8 cellular contexts compared by ENCODE assay signal in the genomic region with DNA sequence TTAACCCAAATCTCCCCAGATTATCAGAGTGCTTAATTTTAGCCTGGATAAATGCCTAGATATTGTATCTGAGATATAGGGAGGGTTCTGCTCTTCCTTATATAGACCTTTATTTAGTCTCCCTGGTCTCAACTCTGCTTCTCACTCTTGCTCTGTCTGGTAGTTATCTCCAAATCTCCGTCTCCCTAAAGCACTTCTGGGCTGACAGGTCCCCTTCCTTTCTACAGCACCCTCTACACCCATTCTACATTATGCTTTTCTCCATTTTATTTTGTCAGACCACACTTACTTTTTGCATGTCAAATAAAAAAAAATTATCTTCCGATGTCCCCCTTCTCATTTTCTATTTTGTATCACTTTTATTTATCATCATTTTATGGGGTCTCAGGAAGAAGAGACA. TPM values are rescaled to one million over a fixed set of nuclear protein-coding genes. Genes with fewer than 3 reads are reported as not detected.
DNase-seq lines count a peak whose midpoint lies in the region; ATAC-seq and TF ChIP-seq lines count a peak whose summit lies in the region.

No MANE protein-coding gene starts in this region.

- TF ChIP-seq CTCF in heart left ventricle (IDR thresholded peaks at IDR 0.05), result no peak
- no peak for TF ChIP-seq CTCF in WERI-Rb-1 (IDR thresholded peaks at IDR 0.05; ENCODE audit: low read depth, low read length)
- no peak for TF ChIP-seq CTCF in left lung (IDR thresholded peaks at IDR 0.05)
- no peak for TF ChIP-seq CTCF in transverse colon (IDR thresholded peaks at IDR 0.05)

- H3K36me3 ChIP-seq in heart left ventricle, result no peaks in the 10 kb centered on the region
- peaks cover 8% of the 10 kb centered on the region for H3K36me3 ChIP-seq in WERI-Rb-1
- no peaks in the 10 kb centered on the region for H3K36me3 ChIP-seq in left lung
- H3K36me3 ChIP-seq in transverse colon, result no peaks in the 10 kb centered on the region

- H3K27ac ChIP-seq in heart left ventricle, result peak overlapping the region in 11 of 12 donors; percentile 88 to 99 (median 98)
- H3K27ac ChIP-seq in WERI-Rb-1, result no peak overlapping the region
- peak overlapping the region; percentile 96 to 98 for H3K27ac ChIP-seq in left lung
- peak overlapping the region in 3 of 4 donors; percentile 95 to 98 (median 95) for H3K27ac ChIP-seq in transverse colon

- H3K4me3 ChIP-seq in heart left ventricle, result peak overlapping the region in 10 of 12 donors; percentile 3 to 97 (median 86)
- H3K4me3 ChIP-seq in WERI-Rb-1 (ENCODE audit: low read depth, low read length), result peak overlapping the region; percentile 83; the same call in 1 of the 2 replicates
- no peak overlapping the region for H3K4me3 ChIP-seq in left lung
- H3K4me3 ChIP-seq in transverse colon, result peak overlapping the region in 2 of 4 donors; percentile 80 to 95

- H3K9me3 ChIP-seq in heart left ventricle (no peaks in the 10 kb centered on the region), WERI-Rb-1 (ENCODE audit: severe bottlenecking) (no peaks in the 10 kb centered on the region), left lung (no peaks in the 10 kb centered on the region), transverse colon (no peaks in the 10 kb centered on the region)

- no peak for TF ChIP-seq EP300 in transverse colon (IDR thresholded peaks at IDR 0.05; ENCODE audit: low read depth)

- WGBS in heart left ventricle, 4 donors, result 56 to 70% (median 66%) methylated on average over 2 of the region's 2 CpGs
- 75 to 89% methylated on average over 2 of the region's 2 CpGs for WGBS in transverse colon (ENCODE audit: low coverage in 1 of 2), 2 donors

- TF ChIP-seq POLR2A in heart left ventricle (IDR thresholded peaks at IDR 0.05), result no peak
- TF ChIP-seq POLR2A in transverse colon (IDR thresholded peaks at IDR 0.05), result no peak

- intact Hi-C loops in heart left ventricle (cut with DNase I), result loop anchor here in 2 of 10 donors (5.0 to 10.0 kb wide), 2 partner anchors 103 to 106 kb away; no protein-coding TSS in a partner anchor
- intact Hi-C loops in Right ventricle myocardium inferior (cut with DNase I), result no loop called here
- intact Hi-C loops in left lung (cut with DNase I), result no loop called here
- intact Hi-C loops in transverse colon (cut with DNase I; ENCODE audit: low total_unique reads), result loop anchor here (10.0 kb wide), 1 partner anchor 86 kb away; no protein-coding TSS in a partner anchor

- in situ Hi-C loops in transverse colon (cut with MboI; ENCODE audit: low pct_ligation_motif_present in 1 of 4, low pct_unique_long_range_greater_than_20kb in 1 of 4, low sequenced_read_pairs in 3 of 4), result no loop called here

- no peaks in the 10 kb centered on the region for H3K27me3 ChIP-seq in heart left ventricle
- H3K27me3 ChIP-seq in WERI-Rb-1 (ENCODE audit: insufficient read depth, low read depth, severe bottlenecking), result no peaks in the 10 kb centered on the region
- H3K27me3 ChIP-seq in left lung, result no peaks in the 10 kb centered on the region
- H3K27me3 ChIP-seq in transverse colon, result no peaks in the 10 kb centered on the region

- DNase-seq in heart left ventricle (no peak), Right ventricle myocardium inferior (ENCODE audit: missing footprints) (no peak), WERI-Rb-1 (no peak), left lung (no peak), transverse colon (no peak), NCI-H2081 treated with DMSO at 0.1 percent for 48 hours (lab: John Stamatoyannopoulos, UW) (no peak), DMS53 treated with DMSO at 0.1 percent for 48 hours (lab: John Stamatoyannopoulos, UW; ENCODE audit: unreplicated experiment) (no peak), DMS53 (lab: John Stamatoyannopoulos, UW) (no peak)

- H3K4me1 ChIP-seq in heart left ventricle (peaks cover 0 to 42% (median 30%) of the 10 kb centered on the region in 12 donors), left lung (peaks cover 10 to 39% of the 10 kb centered on the region in 2 donors), transverse colon (peaks cover 21 to 40% (median 30%) of the 10 kb centered on the region in 4 donors)

- ATAC-seq in heart left ventricle (no peak), Right ventricle myocardium inferior (no peak), left lung (no peak)

RNA-seq across cellular contexts. Expression of a gene that starts 2.0 kb away (rescaled TPM):
- total RNA-seq in heart left ventricle (10 to 100 TPM; 36.0 to 84.0 (median 52.8) TPM), Right ventricle myocardium inferior (43.1 TPM), left lung (10 to 100 TPM; 63.0 to 64.9 TPM), transverse colon (10 to 100 TPM; 23.5 to 74.8 (median 57.0) TPM)
- polyA plus RNA-seq in heart left ventricle, result 10 to 100 TPM; 13.5 to 20.9 TPM

RNA-seq across cellular contexts. Expression of a gene that starts 39.6 kb away (rescaled TPM):
- total RNA-seq in heart left ventricle (1 to 10 TPM; 4.1 to 9.7 (median 6.2) TPM), Right ventricle myocardium inferior (7.1 TPM), left lung (10 to 100 TPM; 11.1 to 16.3 TPM), transverse colon (10 to 100 TPM; 12.7 to 84.2 (median 31.4) TPM)
- polyA plus RNA-seq in heart left ventricle, result 1 to 10 TPM; 4.3 to 7.9 TPM

Comparison
In these comparisons a context has a peak if more than half of its experiments do, and no peak if none do; other contexts are left out.
1. H3K4me3 ChIP-seq: peak in heart left ventricle (10 of 12) and WERI-Rb-1 (single experiment); none in left lung (0 of 2).